1 cellular context compared by ENCODE assay signal in genomic region chr20:20010639-20011500, GRCh38.
A peak's percentile ranks its signal among the peaks of the same experiment; 100 is the strongest.
TF ChIP-seq lines count a peak whose summit lies in the region.

No MANE protein-coding gene starts in this region.

TF ChIP-seq in SK-N-SH, 30 proteins besides CTCF, POLR2A, EP300 and RAD21 (continued from another document):
- TF ChIP-seq MEF2A (IDR thresholded peaks at IDR 0.05; ENCODE audit: borderline replicate concordance, low read depth), result 0 out of 2 replicates have a peak, but pooled peaks have one; percentile 20
- no peak for TF ChIP-seq TEAD4 (IDR thresholded peaks at IDR 0.05; ENCODE audit: borderline replicate concordance, insufficient read depth)
- TF ChIP-seq FOXJ3 (CRISPR knock-in tag; IDR thresholded peaks at IDR 0.05), result no peak
- TF ChIP-seq RXRA (IDR thresholded peaks at IDR 0.05; ENCODE audit: borderline replicate concordance, low read depth), result no peak
- TF ChIP-seq JUND (IDR thresholded peaks at IDR 0.05), result peak; percentile 28; the same call in 1 of the 2 replicates
- TF ChIP-seq FOSL2 (IDR thresholded peaks at IDR 0.05; ENCODE audit: borderline replicate concordance, low read depth), result 0 out of 2 replicates have a peak, but pooled peaks have one; percentile 15
- no peak for TF ChIP-seq EZH2phosphoT487 (IDR thresholded peaks at IDR 0.05; ENCODE audit: borderline replicate concordance, low read depth)
- TF ChIP-seq, protein P1, sequence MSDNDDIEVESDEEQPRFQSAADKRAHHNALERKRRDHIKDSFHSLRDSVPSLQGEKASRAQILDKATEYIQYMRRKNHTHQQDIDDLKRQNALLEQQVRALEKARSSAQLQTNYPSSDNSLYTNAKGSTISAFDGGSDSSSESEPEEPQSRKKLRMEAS (IDR thresholded peaks at IDR 0.05; ENCODE audit: low read depth), result peak; percentile 31; the same call in 1 of the 2 replicates
- TF ChIP-seq SIN3A (IDR thresholded peaks at IDR 0.05; ENCODE audit: borderline replicate concordance, low read depth, low read length), result no peak
- peak; percentile 17; the same call in 1 of the 2 replicates for TF ChIP-seq TCF12 (IDR thresholded peaks at IDR 0.05)
